Comparison of ENCODE assay signal across 8 cellular contexts in genomic region chr4:148056879-148057278, GRCh38.
DNase-seq lines count a peak whose midpoint lies in the region; ATAC-seq, FAIRE-seq and TF ChIP-seq lines count a peak whose summit lies in the region.

No MANE protein-coding gene starts in this region.

- no peak overlapping the region for H2AFZ ChIP-seq in HepG2 (ENCODE audit: low read length)

- TF ChIP-seq POLR2A in HepG2 (IDR thresholded peaks at IDR 0.05; ENCODE audit: insufficient read depth in 1 of 2, low read depth in 2 of 2, low read length in 2 of 2), result no peak

- no peak overlapping the region for H3K9ac ChIP-seq in HepG2 (ENCODE audit: insufficient read depth, low read depth, low read length)

- H3K79me2 ChIP-seq in HepG2 (ENCODE audit: insufficient read depth, low read length), result no peaks in the 10 kb centered on the region

- no peaks in the 10 kb centered on the region for H4K20me1 ChIP-seq in HepG2 (ENCODE audit: insufficient read depth, low read length)

- peaks cover 98% of the 10 kb centered on the region for H3K4me1 ChIP-seq in CD4-positive, alpha-beta memory T cell (ENCODE audit: insufficient read depth, low read length)
- no peaks in the 10 kb centered on the region for H3K4me1 ChIP-seq in HepG2 (ENCODE audit: insufficient read depth, low read length)

- no peak overlapping the region for H3K4me2 ChIP-seq in HepG2 (ENCODE audit: low read depth, low read length)

- H3K27ac ChIP-seq in CD4-positive, alpha-beta memory T cell (ENCODE audit: low read depth, low read length), result peak overlapping the region; percentile 11
- H3K27ac ChIP-seq in HepG2 (ENCODE audit: extremely low read length, insufficient read depth, low read length), result no peak overlapping the region

- intact Hi-C loops in CD4-positive, alpha-beta memory T cell (cut with micrococcal nuclease), result loop anchor here (10.0 kb wide), 1 partner anchor 372 kb away; the partner anchor contains the start of gene PRMT9
- intact Hi-C loops in HepG2 (cut with micrococcal nuclease; ENCODE audit: unreplicated experiment), result no loop called here

- in situ Hi-C loops in HepG2 (cut with HindIII; ENCODE audit: extremely low pct_ligation_motif_present, low pct_unique_long_range_greater_than_20kb), result no loop called here

- peak overlapping the region; percentile 59 to 92 (median 85) for H3K27ac Mint-ChIP-seq in CD4-positive, alpha-beta memory T cell
- H3K27ac Mint-ChIP-seq in stimulated activated memory B cell treated with anti-CD40 and anti-IgM and Interleukin-4, amounts not matched to agents 10 μg/mL and 1 μg/mL and 100 μg/mL, for 72 hours, result no peak overlapping the region

- 83% methylated on average over 6 of the region's 6 CpGs for whole genome bisulfite sequencing in HepG2 (ENCODE audit: low lambda C conversion rate)

- H3K36me3 Mint-ChIP-seq in CD4-positive, alpha-beta memory T cell, result peaks cover 10 to 11% of the 10 kb centered on the region in 2 donors
- H3K36me3 Mint-ChIP-seq in stimulated activated memory B cell treated with anti-CD40 and anti-IgM and Interleukin-4, amounts not matched to agents 10 μg/mL and 1 μg/mL and 100 μg/mL, for 72 hours, result no peaks in the 10 kb centered on the region

- FAIRE-seq in HepG2 (lab: Jason Lieb, UNC), result no peak

- TF ChIP-seq CTCF in HepG2 (CRISPR knock-in tag; IDR thresholded peaks at IDR 0.05), result no peak

- BruUV-seq in HepG2 (replicated peaks; lab: Mats Ljungman, UMichigan), result no TSS peak

- H3K4me3 ChIP-seq in CD4-positive, alpha-beta memory T cell (ENCODE audit: low read length in 2 of 2), result no peak overlapping the region
- no peak overlapping the region for H3K4me3 ChIP-seq in HepG2 (replicated peaks in 1 of 3; ENCODE audit: insufficient read depth in 1 of 3, low read depth in 2 of 3, low read length in 3 of 3)

- H3K9me3 ChIP-seq in CD4-positive, alpha-beta memory T cell (ENCODE audit: control insufficient read depth in 1 of 2, low read length in 2 of 2), result no peaks in the 10 kb centered on the region
- H3K9me3 ChIP-seq in HepG2 (ENCODE audit: low read length), result no peaks in the 10 kb centered on the region

- no peaks in the 10 kb centered on the region for H3K27me3 Mint-ChIP-seq in CD4-positive, alpha-beta memory T cell
- H3K27me3 Mint-ChIP-seq in stimulated activated memory B cell treated with anti-CD40 and anti-IgM and Interleukin-4, amounts not matched to agents 10 μg/mL and 1 μg/mL and 100 μg/mL, for 72 hours, result no peaks in the 10 kb centered on the region

- peak; percentile 37 to 77 (median 54) for DNase-seq in CD4-positive, alpha-beta memory T cell
- DNase-seq in T-helper 1 cell, result peak in 3 of 5 donors; percentile 17 to 87 (median 21)
- peak in 35 of 56 donors; percentile 4 to 75 (median 27) for DNase-seq in amygdala (lab: John Stamatoyannopoulos, UW)
- no peak for DNase-seq in HepG2 (ENCODE audit: low spot score)
- no peak for DNase-seq in dedifferentiated amniotic fluid mesenchymal stem cell (ENCODE audit: extremely low spot score)

- no peaks in the 10 kb centered on the region for H3K27me3 ChIP-seq in CD4-positive, alpha-beta memory T cell (ENCODE audit: insufficient read depth, low read length)
- no peaks in the 10 kb centered on the region for H3K27me3 ChIP-seq in HepG2 (ENCODE audit: control insufficient read depth in 1 of 2, insufficient read depth in 2 of 2, low read length in 2 of 2)

- peak; percentile 79 for ATAC-seq in GM19467 (IDR thresholded peaks at IDR 0.05; ENCODE audit: unreplicated experiment)
- ATAC-seq in HG03520 (IDR thresholded peaks at IDR 0.05; ENCODE audit: unreplicated experiment), result peak; percentile 92
- no peak for ATAC-seq in HepG2
- ATAC-seq in stimulated activated memory B cell treated with anti-CD40 and anti-IgM and Interleukin-4, amounts not matched to agents 10 μg/mL and 1 μg/mL and 100 μg/mL, for 72 hours, result peak; percentile 95

- CTCF ChIA-PET in CD4-positive, alpha-beta memory T cell (lab: Charles Lee; ENCODE audit: partially characterized antibody), result interaction anchor here (0.6 to 4.4 kb wide), 14 partner anchors 9 to 393 kb away, joined by 3 to 33 read pairs (median 4); partner anchors contain the start of gene NR3C2
- CTCF ChIA-PET in HepG2 (lab: Yijun Ruan, JAX; ENCODE audit: low intra/inter-chr PET ratio, low total read pairs), result no interaction called here

- H3K4me3 Mint-ChIP-seq in CD4-positive, alpha-beta memory T cell, result peak overlapping the region in 6 of 8 donors; percentile 6 to 76 (median 44)
- H3K4me3 Mint-ChIP-seq in stimulated activated memory B cell treated with anti-CD40 and anti-IgM and Interleukin-4, amounts not matched to agents 10 μg/mL and 1 μg/mL and 100 μg/mL, for 72 hours, result no peak overlapping the region

- no peak for TF ChIP-seq RAD21 in HepG2 (CRISPR knock-in tag; IDR thresholded peaks at IDR 0.05)

- POLR2A ChIA-PET in CD4-positive, alpha-beta memory T cell (lab: Charles Lee; ENCODE audit: partially characterized antibody), result interaction anchor here (0.6 to 8.4 kb wide), 6 partner anchors 11 to 388 kb away, joined by 3 to 129 read pairs (median 3); partner anchors contain the start of gene NR3C2
- POLR2A ChIA-PET in HepG2 (lab: Yijun Ruan, JAX), result no interaction called here

- TF ChIP-seq EP300 in HepG2 (IDR thresholded peaks at IDR 0.05; ENCODE audit: low read depth in 2 of 2, low read length in 2 of 2), result no peak
- TF ChIP-seq EP300 in HepG2 (CRISPR knock-in tag; IDR thresholded peaks at IDR 0.05; ENCODE audit: borderline replicate concordance), result no peak

- H3K36me3 ChIP-seq in CD4-positive, alpha-beta memory T cell (ENCODE audit: insufficient read depth, low read length), result no peaks in the 10 kb centered on the region
- H3K36me3 ChIP-seq in HepG2 (replicated peaks in 1 of 2; ENCODE audit: control insufficient read depth in 1 of 2, insufficient read depth in 2 of 2, low read length in 2 of 2), result no peaks in the 10 kb centered on the region

- H3K9me3 Mint-ChIP-seq in CD4-positive, alpha-beta memory T cell, result peaks cover 0 to 21% (median 12%) of the 10 kb centered on the region in 8 donors
- no peaks in the 10 kb centered on the region for H3K9me3 Mint-ChIP-seq in stimulated activated memory B cell treated with anti-CD40 and anti-IgM and Interleukin-4, amounts not matched to agents 10 μg/mL and 1 μg/mL and 100 μg/mL, for 72 hours

- peaks cover 71 to 98% (median 88%) of the 10 kb centered on the region in 4 donors for H3K4me1 Mint-ChIP-seq in CD4-positive, alpha-beta memory T cell
- peaks cover 41% of the 10 kb centered on the region for H3K4me1 Mint-ChIP-seq in stimulated activated memory B cell treated with anti-CD40 and anti-IgM and Interleukin-4, amounts not matched to agents 10 μg/mL and 1 μg/mL and 100 μg/mL, for 72 hours

TF ChIP-seq in HepG2, 621 proteins besides CTCF, POLR2A, EP300 and RAD21:
- TF ChIP-seq HMGXB4 (CRISPR knock-in tag; IDR thresholded peaks at IDR 0.05; ENCODE audit: borderline replicate concordance in 1 of 2, low read depth in 1 of 2) (no peak), LCORL (IDR thresholded peaks at IDR 0.05) (0 out of 2 replicates have a peak, but pooled peaks have one; percentile 30), LCORL (CRISPR knock-in tag; IDR thresholded peaks at IDR 0.05) (no peak)
TF ChIP-seq in HepG2: peak in this region for 1.

Comparison
In these comparisons a context has a peak if more than half of its experiments do, and no peak if none do; other contexts are left out.
1. DNase-seq: peak in CD4-positive, alpha-beta memory T cell (5 of 5), T-helper 1 cell (3 of 5) and amygdala (35 of 56); none in HepG2 (single experiment) and dedifferentiated amniotic fluid mesenchymal stem cell (single experiment).